ENCODE assay signal across 17 cellular contexts in genomic region chr21:32962286-32962685, GRCh38.
A peak's percentile ranks its signal among the peaks of the same experiment; 100 is the strongest.
DNase-seq lines count a peak whose midpoint lies in the region; TF ChIP-seq lines count a peak whose summit lies in the region.
"Had no signal": no experiment of that assay in that cellular context is flagged by ENCODE, and none has a peak within 500 bp of the region (broad histone marks: within the 10 kb centered on the region; RNA-seq: fewer than 3 reads in every experiment).

No MANE protein-coding gene starts in this region.

- H3K56ac ChIP-seq in H9 (ENCODE audit: insufficient read length, low read depth, low read length), result no peak overlapping the region

- H3K79me1 ChIP-seq in H9 (ENCODE audit: insufficient read depth, low read depth, low read length, poor library complexity, severe bottlenecking), result no peaks in the 10 kb centered on the region

- H2AFZ ChIP-seq in H9 (ENCODE audit: low read length), result no peak overlapping the region
- peak overlapping the region; percentile 69 for H2AFZ ChIP-seq in neural progenitor cell (replicated peaks)

- peaks cover 21% of the 10 kb centered on the region for H3F3A ChIP-seq in neural progenitor cell (ENCODE audit: low read depth)

- WGBS in H9 (ENCODE audit: extremely low coverage, insufficient read length, low lambda C conversion rate), result no CpG with 5 or more reads among the region's 4 CpGs

- peak overlapping the region in 1 of 3 experiments; percentile 50; a peak in 1 of 7 replicates for H3K27ac Mint-ChIP-seq in H9
- H3K27ac Mint-ChIP-seq in neural progenitor cell, result no peak overlapping the region
- H3K27ac Mint-ChIP-seq in glutamatergic neuron (ENCODE audit: unreplicated experiment), result no peak overlapping the region
- H3K27ac Mint-ChIP-seq: CD4-positive, alpha-beta T cell; IgD-negative memory B cell had no signal

- no peak overlapping the region for H2BK12ac ChIP-seq in H9 (ENCODE audit: insufficient read length, low read depth, low read length)

- no peak overlapping the region for H4K8ac ChIP-seq in H9 (replicated peaks; ENCODE audit: insufficient read length, low read depth, low read length)

- peaks cover 0 to 10% (median 2%) of the 10 kb centered on the region in 3 experiments; a peak in 2 of 7 replicates for H3K36me3 Mint-ChIP-seq in H9 (ENCODE audit: insufficient read depth in 1 of 3, low read depth in 3 of 3)
- H3K36me3 Mint-ChIP-seq in neural progenitor cell, result no peaks in the 10 kb centered on the region
- no peaks in the 10 kb centered on the region for H3K36me3 Mint-ChIP-seq in glutamatergic neuron (ENCODE audit: unreplicated experiment)

- H3K27me3 ChIP-seq in H9 (ENCODE audit: insufficient read depth, low read length), result no peaks in the 10 kb centered on the region
- H3K27me3 ChIP-seq in neural progenitor cell, result no peaks in the 10 kb centered on the region

- H3K9me3 ChIP-seq in H9 (ENCODE audit: control insufficient read depth, low read depth, low read length) (no peaks in the 10 kb centered on the region), neural progenitor cell (ENCODE audit: low read depth) (no peaks in the 10 kb centered on the region)
- H3K9me3 ChIP-seq: BE2C, Caco-2 had no signal

- no peaks in the 10 kb centered on the region for H3K23me2 ChIP-seq in H9 (ENCODE audit: insufficient read length, low read depth, low read length, poor library complexity, severe bottlenecking)

- H2BK15ac ChIP-seq in H9 (ENCODE audit: low read depth, low read length), result no peak overlapping the region

- TF ChIP-seq CTCF in H9 (conservative IDR thresholded peaks at IDR 0.05) (no peak), neural progenitor cell (IDR thresholded peaks at IDR 0.05) (no peak), glutamatergic neuron (IDR thresholded peaks at IDR 0.05; ENCODE audit: partially characterized antibody, unreplicated experiment) (no peak)

- no peak overlapping the region for H3K27ac ChIP-seq in H9 (ENCODE audit: insufficient read length, low read depth, low read length)
- H3K27ac ChIP-seq in neural progenitor cell, result peak overlapping the region; percentile 43
- H3K27ac ChIP-seq: C4-2B had no signal

- intact Hi-C loops in head of caudate nucleus (cut with DNase I), result no loop called here

- no peaks in the 10 kb centered on the region for H4K20me1 ChIP-seq in H9 (ENCODE audit: control insufficient read depth, insufficient read depth, insufficient read length)
- H4K20me1 ChIP-seq in neural progenitor cell (ENCODE audit: low read depth), result no peaks in the 10 kb centered on the region

- no peak overlapping the region for H3K4me2 ChIP-seq in H9 (ENCODE audit: insufficient read depth, insufficient read length, low read length)
- peak overlapping the region; percentile 73 for H3K4me2 ChIP-seq in neural progenitor cell

- H3K14ac ChIP-seq in H9 (ENCODE audit: insufficient read depth, low read length), result no peak overlapping the region

- H3K4me1 ChIP-seq in H9 (ENCODE audit: insufficient read depth, low read length) (peaks cover 14% of the 10 kb centered on the region), neural progenitor cell (peaks cover 57% of the 10 kb centered on the region)
- H3K4me1 ChIP-seq: BE2C, Caco-2 had no signal

- no peak overlapping the region for H2BK5ac ChIP-seq in H9 (ENCODE audit: insufficient read length, low read length)

- no peak overlapping the region for H2BK20ac ChIP-seq in H9 (ENCODE audit: low read depth, low read length, poor library complexity, severe bottlenecking)

- H3K27me3 Mint-ChIP-seq in H9 (ENCODE audit: low read depth) (0 out of 2 replicates have a peak, but pooled peaks cover 1% of the 10 kb centered on the region), neural progenitor cell (ENCODE audit: insufficient read depth, low read depth) (peaks cover 11% of the 10 kb centered on the region), glutamatergic neuron (ENCODE audit: unreplicated experiment) (peaks cover 4% of the 10 kb centered on the region)

- H2AK5ac ChIP-seq in H9 (ENCODE audit: insufficient read length, low read length), result no peak overlapping the region

- no peak overlapping the region for H3K4ac ChIP-seq in H9 (ENCODE audit: low read depth, low read length)

- H3K23ac ChIP-seq in H9 (ENCODE audit: insufficient read length, low read depth, low read length), result no peak overlapping the region

- H3K4me1 Mint-ChIP-seq in H9 (peaks cover 52 to 62% of the 10 kb centered on the region in 2 experiments), neural progenitor cell (peaks cover 37% of the 10 kb centered on the region), glutamatergic neuron (ENCODE audit: low read depth, unreplicated experiment) (peaks cover 3% of the 10 kb centered on the region)
- H3K4me1 Mint-ChIP-seq: IgD-negative memory B cell had no signal

- H3T11ph ChIP-seq in H9 (ENCODE audit: low read length), result no peak overlapping the region

- H2BK120ac ChIP-seq in H9 (ENCODE audit: low read depth, low read length, poor library complexity, severe bottlenecking), result no peak overlapping the region

- no peaks in the 10 kb centered on the region for H3K36me3 ChIP-seq in neural progenitor cell
- H3K36me3 ChIP-seq: BE2C had no signal

- H3K4me3 Mint-ChIP-seq in H9 (no peak overlapping the region), neural progenitor cell (no peak overlapping the region), glutamatergic neuron (ENCODE audit: unreplicated experiment) (no peak overlapping the region)
- H3K4me3 Mint-ChIP-seq: CD4-positive, alpha-beta T cell; IgD-negative memory B cell had no signal

- H3K18ac ChIP-seq in H9 (ENCODE audit: insufficient read length, low read depth, low read length), result no peak overlapping the region

- H3K9me3 Mint-ChIP-seq in H9, result peaks cover 0 to 2% of the 10 kb centered on the region in 2 experiments; a peak in 2 of 5 replicates
- H3K9me3 Mint-ChIP-seq in neural progenitor cell, result peaks cover 2% of the 10 kb centered on the region
- H3K9me3 Mint-ChIP-seq in glutamatergic neuron (ENCODE audit: unreplicated experiment), result no peaks in the 10 kb centered on the region
- H3K9me3 Mint-ChIP-seq: CD4-positive, alpha-beta T cell had no signal

- peak overlapping the region; percentile 13 for H3K4me3 ChIP-seq in neural progenitor cell

- no peak overlapping the region for H4K91ac ChIP-seq in H9 (ENCODE audit: insufficient read length, low read depth, low read length)

- no peak overlapping the region for H4K5ac ChIP-seq in H9 (ENCODE audit: insufficient read length, low read depth, low read length)

- DNase-seq in H9 (peak; percentile 7), NCI-H82 treated with DMSO at 0.1 percent for 48 hours (lab: John Stamatoyannopoulos, UW; ENCODE audit: unreplicated experiment) (peak; percentile 38), neural progenitor cell (ENCODE audit: low spot score) (peak; percentile 66), MV-4-11 (lab: John Stamatoyannopoulos, UW) (no peak), head of caudate nucleus (no peak), glutamatergic neuron (no peak)
- DNase-seq: ACHN; BE2C; Caco-2; CD4-positive, alpha-beta T cell; DMS153; DMS79; GDM1; GOT3; H7 had no signal

- H3K9ac ChIP-seq in H9 (ENCODE audit: extremely low read depth, insufficient read length, low read length), result no peak overlapping the region
- H3K9ac ChIP-seq in neural progenitor cell, result no peak overlapping the region

- no peaks in the 10 kb centered on the region for H3K79me2 ChIP-seq in H9 (ENCODE audit: insufficient read depth, low read length)
- H3K79me2 ChIP-seq in neural progenitor cell (ENCODE audit: low read depth), result no peaks in the 10 kb centered on the region

Comparison
In these comparisons a context has a peak if more than half of its experiments do, and no peak if none do; other contexts are left out.
1. DNase-seq: peak in H9 (single experiment), NCI-H82 treated with DMSO at 0.1 percent for 48 hours (single experiment) and neural progenitor cell (single experiment); none in MV-4-11 (single experiment), head of caudate nucleus (0 of 42) and glutamatergic neuron (single experiment).